8 cellular contexts compared by ENCODE assay signal in the genomic region with DNA sequence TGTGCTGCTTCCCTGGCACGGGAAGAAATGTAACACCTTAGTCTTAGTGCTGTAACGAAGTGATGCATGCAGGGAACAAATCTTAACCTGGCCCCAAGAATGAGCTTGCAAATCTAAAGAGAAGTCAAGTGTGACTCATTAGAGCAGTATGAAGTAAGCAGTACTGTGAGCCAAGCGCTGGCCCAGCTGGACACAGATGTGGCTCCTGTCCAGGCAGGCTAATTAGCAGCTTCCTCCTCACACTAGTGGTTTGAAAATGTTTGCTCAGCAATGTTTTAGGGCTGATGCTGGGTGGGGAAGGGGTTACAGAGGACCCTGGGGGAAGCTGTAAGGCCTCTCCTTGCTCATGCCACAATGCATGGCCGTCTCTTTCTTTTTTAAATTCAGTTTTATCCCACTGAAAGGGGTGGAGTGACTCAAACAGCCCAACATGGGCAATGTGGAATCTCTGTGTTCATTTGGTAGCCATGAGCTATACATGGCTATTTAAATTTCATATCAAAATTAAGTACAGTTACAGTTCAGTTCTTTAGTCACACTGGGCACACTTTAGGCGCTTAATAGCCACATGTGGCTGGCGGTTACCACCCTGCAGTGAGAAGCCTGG. TPM values are rescaled to one million over a fixed set of nuclear protein-coding genes. Genes with fewer than 3 reads are reported as not detected.
DNase-seq lines count a peak whose midpoint lies in the region; ATAC-seq and TF ChIP-seq lines count a peak whose summit lies in the region.

No MANE protein-coding gene starts in this region.

- 50 to 66% methylated on average over 6 of the region's 6 CpGs for WGBS in lung, 2 donors

- TF ChIP-seq CTCF in colonic mucosa (IDR thresholded peaks at IDR 0.05) (no peak), lung (IDR thresholded peaks at IDR 0.05; ENCODE audit: control extremely low read depth, extremely low read depth) (no peak), neural progenitor cell (IDR thresholded peaks at IDR 0.05) (no peak)

- H3K4me1 ChIP-seq in colonic mucosa = no peaks in the 10 kb centered on the region
- no peaks in the 10 kb centered on the region for H3K4me1 ChIP-seq in lung (ENCODE audit: control insufficient read depth in 2 of 2, insufficient read depth in 2 of 2, low read length in 2 of 2)
- H3K4me1 ChIP-seq in neural progenitor cell = no peaks in the 10 kb centered on the region

- DNase-seq in DMS79 (lab: John Stamatoyannopoulos, UW) = peak; percentile 45
- peak; percentile 65 for DNase-seq in NCI-H446 treated with DMSO at 0.1 percent for 48 hours (lab: John Stamatoyannopoulos, UW)
- peak; percentile 47 for DNase-seq in colonic mucosa
- peak; percentile 78 for DNase-seq in lung (ENCODE audit: low spot score)
- DNase-seq in NCI-H345 treated with DMSO at 0.1 percent for 48 hours (lab: John Stamatoyannopoulos, UW; ENCODE audit: unreplicated experiment) = no peak
- no peak for DNase-seq in HuH-7 (ENCODE audit: low spot score)
- no peak for DNase-seq in neural progenitor cell (ENCODE audit: low spot score)

- H3K36me3 Mint-ChIP-seq in neural progenitor cell = no peaks in the 10 kb centered on the region

- no peak overlapping the region for H3K4me2 ChIP-seq in neural progenitor cell

- H3K27ac ChIP-seq in colonic mucosa = no peak overlapping the region
- no peak overlapping the region for H3K27ac ChIP-seq in lung (ENCODE audit: low read depth in 1 of 2, low read length in 1 of 2)
- no peak overlapping the region for H3K27ac ChIP-seq in neural progenitor cell

- no peaks in the 10 kb centered on the region for H3K9me3 Mint-ChIP-seq in neural progenitor cell

- H3F3A ChIP-seq in neural progenitor cell (ENCODE audit: low read depth) = no peaks in the 10 kb centered on the region

- H3K36me3 ChIP-seq in colonic mucosa = no peaks in the 10 kb centered on the region
- no peaks in the 10 kb centered on the region for H3K36me3 ChIP-seq in lung (ENCODE audit: control insufficient read depth in 2 of 2, insufficient read depth in 2 of 2, low read length in 2 of 2)
- H3K36me3 ChIP-seq in neural progenitor cell = no peaks in the 10 kb centered on the region

- H3K4me1 Mint-ChIP-seq in neural progenitor cell = peaks cover 10% of the 10 kb centered on the region

- H3K27me3 ChIP-seq in colonic mucosa (no peaks in the 10 kb centered on the region), lung (ENCODE audit: control insufficient read depth, insufficient read depth) (no peaks in the 10 kb centered on the region), neural progenitor cell (no peaks in the 10 kb centered on the region)

- H3K27ac Mint-ChIP-seq in neural progenitor cell = no peak overlapping the region

- H3K27me3 Mint-ChIP-seq in neural progenitor cell (ENCODE audit: insufficient read depth, low read depth) = peaks cover 3% of the 10 kb centered on the region

- H3K4me3 Mint-ChIP-seq in neural progenitor cell = no peak overlapping the region

- H3K9me3 ChIP-seq in colonic mucosa (no peaks in the 10 kb centered on the region), lung (ENCODE audit: control insufficient read depth in 2 of 2, insufficient read depth in 1 of 2, low read length in 1 of 2) (no peaks in the 10 kb centered on the region), neural progenitor cell (ENCODE audit: low read depth) (no peaks in the 10 kb centered on the region)

- no peaks in the 10 kb centered on the region for H4K20me1 ChIP-seq in neural progenitor cell (ENCODE audit: low read depth)

- intact Hi-C loops in colonic mucosa (cut with DNase I) = loop anchor here (5.0 kb wide), 2 partner anchors 166 to 521 kb away; no protein-coding TSS in a partner anchor

- ATAC-seq in lung (ENCODE audit: insufficient read depth, low FRiP score) (peak; percentile 91), GM19035 (IDR thresholded peaks at IDR 0.05; ENCODE audit: unreplicated experiment) (no peak)

- H3K79me2 ChIP-seq in neural progenitor cell (ENCODE audit: low read depth) = no peaks in the 10 kb centered on the region

- H3K4me3 ChIP-seq in colonic mucosa = no peak overlapping the region
- no peak overlapping the region for H3K4me3 ChIP-seq in lung
- no peak overlapping the region for H3K4me3 ChIP-seq in neural progenitor cell

- H3K9ac ChIP-seq in colonic mucosa (ENCODE audit: low read depth in 2 of 2, low read length in 2 of 2) (no peak overlapping the region), neural progenitor cell (no peak overlapping the region)

- H2AFZ ChIP-seq in neural progenitor cell (replicated peaks) = no peak overlapping the region

RNA-seq across cellular contexts. Expression of a gene that starts 48.9 kb away (rescaled TPM):
- total RNA-seq in colonic mucosa (1 to 10 TPM; 2.1 to 2.4 TPM), lung (under 1 TPM; 0.37 to 0.64 TPM), neural progenitor cell (ENCODE audit: low replicate concordance) (2.0 and 2.6 TPM in 2 replicates)
- polyA plus RNA-seq in lung = under 1 TPM; 0.49 to 0.75 TPM

Comparison
In these comparisons a context has a peak if more than half of its experiments do, and no peak if none do; other contexts are left out.
1. DNase-seq: peak in DMS79 (single experiment), NCI-H446 treated with DMSO at 0.1 percent for 48 hours (single experiment), colonic mucosa (single experiment) and lung (single experiment); none in NCI-H345 treated with DMSO at 0.1 percent for 48 hours (single experiment), HuH-7 (single experiment) and neural progenitor cell (single experiment).